In the genomic region with DNA sequence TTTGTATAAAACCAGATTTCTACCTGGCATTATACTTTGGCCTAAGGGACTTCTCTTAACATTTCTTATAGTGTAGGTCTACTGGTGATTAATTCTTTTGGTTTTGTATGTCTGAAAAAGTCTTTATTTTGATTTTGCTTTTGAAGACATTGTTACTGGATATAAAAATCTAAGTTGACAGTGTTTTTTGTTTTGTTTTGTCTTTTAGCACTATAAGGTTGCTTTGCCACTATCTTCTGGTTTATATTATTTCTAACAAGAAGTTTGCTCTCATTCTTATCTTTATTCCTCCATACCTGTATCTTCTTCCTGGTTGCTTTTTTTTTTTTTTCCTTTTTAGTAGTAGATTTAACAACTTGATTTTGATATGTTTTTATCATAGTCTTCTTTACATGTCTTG, we compare ENCODE assay signal across 34 cellular contexts.
"Had no signal": no experiment of that assay in that cellular context is flagged by ENCODE, and none has a peak within 500 bp of the region (broad histone marks: within the 10 kb centered on the region; RNA-seq: fewer than 3 reads in every experiment).

No MANE protein-coding gene starts in this region.

- H3K9me3 ChIP-seq: body of pancreas, breast epithelium had no signal

- DNase-seq: activated B cell treated with CpG ODN at 0.5 μM for 24 hours; activated CD4-positive, alpha-beta memory T cell treated with anti-CD3 and anti-CD28 coated beads for 36 hours; activated CD4-positive, alpha-beta T cell treated with anti-CD3 and anti-CD28 coated beads for 4 hours; activated CD4-positive, alpha-beta T cell treated with anti-CD3 and anti-CD28 coated beads, Interleukin-2, amount 10 ng/mL, durations not matched to agents 24 days and 14 days; activated CD4-positive, alpha-beta T cell treated with anti-CD3 and anti-CD28 coated beads, Interleukin-2, amount 50 U/mL, for 1 hour; activated CD4-positive, alpha-beta T cell treated with anti-CD3 and anti-CD28 coated beads, Interleukin-2, amount 50 U/mL, for 4 hours; activated CD4-positive, CD25-positive, alpha-beta regulatory T cell treated with anti-CD3 and anti-CD28 coated beads, Interleukin-2, amount 50 U/mL, for 72 hours; activated CD8-positive, alpha-beta memory T cell treated with anti-CD3 and anti-CD28 coated beads, Interleukin-2, amount 50 U/mL, for 4 hours; activated CD8-positive, alpha-beta T cell treated with anti-CD3 and anti-CD28 coated beads for 36 hours; activated effector memory CD4-positive, alpha-beta T cell treated with anti-CD3 and anti-CD28 coated beads, Interleukin-2, amount 50 U/mL, for 16 hours; activated gamma-delta T cell treated with Interleukin-2 at 50 U/mL for 16 hours; activated naive CD4-positive, alpha-beta T cell; activated naive CD4-positive, alpha-beta T cell treated with anti-CD3 and anti-CD28 coated beads for 36 hours; activated naive CD4-positive, alpha-beta T cell treated with anti-CD3 and anti-CD28 coated beads, Interleukin-2, amount 50 U/mL, for 16 hours; activated naive CD8-positive, alpha-beta T cell treated with anti-CD3 and anti-CD28 coated beads for 36 hours; activated T-cell treated with anti-CD3 and anti-CD28 coated beads for 4 hours; activated T-cell treated with anti-CD3 and anti-CD28 coated beads, Interleukin-2, amount 50 U/mL, for 1 hour; activated T-cell treated with anti-CD3 and anti-CD28 coated beads, Interleukin-2, amount 50 U/mL, for 4 hours; activated T-cell treated with anti-CD3 and anti-CD28 coated beads, Interleukin-2, amount 50 U/mL, for 72 hours; adrenal gland; amniotic stem cell; aorta; body of pancreas; brain microvascular endothelial cell; central memory CD4-positive, alpha-beta T cell; T-cell; T-helper 2 cell; T-helper 9 cell had no signal

- H3K27ac ChIP-seq: adrenal gland, body of pancreas, brain microvascular endothelial cell, breast epithelium, VCaP had no signal

- ATAC-seq: activated CD8-positive, alpha-beta T cell treated with anti-CD3 and anti-CD28 coated beads for 36 hours; activated naive CD4-positive, alpha-beta T cell treated with anti-CD3 and anti-CD28 coated beads, Interleukin-2, amount 50 U/mL, for 72 hours; activated T-cell treated with anti-CD3 and anti-CD28 coated beads, Interleukin-2, amount 50 U/mL, for 4 hours; activated T-cell treated with anti-CD3 and anti-CD28 coated beads, Interleukin-2, amount 50 U/mL, for 72 hours; activated T-helper 17 cell treated with anti-CD3 and anti-CD28 coated beads, Interleukin-2, amount 50 U/mL, for 72 hours; body of pancreas; T-cell had no signal

- H3K4me1 ChIP-seq: body of pancreas, breast epithelium had no signal

- H3K36me3 ChIP-seq: adrenal gland, brain microvascular endothelial cell, breast epithelium had no signal

- FAIRE-seq: astrocyte, TTC549 had no signal

- H3K4me3 ChIP-seq: adrenal gland, body of pancreas, breast epithelium had no signal

- H3K27me3 ChIP-seq: adrenal gland, body of pancreas, brain microvascular endothelial cell, breast epithelium had no signal
